ENCODE assay signal across 10 cellular contexts in genomic region chrX:83008415-83008814, GRCh38.
DNase-seq lines count a peak whose midpoint lies in the region; ATAC-seq, FAIRE-seq and TF ChIP-seq lines count a peak whose summit lies in the region.
"Had no signal": no experiment of that assay in that cellular context is flagged by ENCODE, and none has a peak within 500 bp of the region (broad histone marks: within the 10 kb centered on the region; RNA-seq: fewer than 3 reads in every experiment).

No MANE protein-coding gene starts in this region.

- H3K4me1 ChIP-seq in GM12878 (ENCODE audit: control insufficient read depth, insufficient read depth, low read length), result no peaks in the 10 kb centered on the region

- H3K9ac ChIP-seq in GM12878 (ENCODE audit: control insufficient read depth, insufficient read depth, low read length), result no peak overlapping the region

- peaks cover 30% of the 10 kb centered on the region for H3K9me3 Mint-ChIP-seq in mesothelial cell of epicardium
- H3K9me3 Mint-ChIP-seq: naive B cell had no signal

- RAD21 ChIA-PET in GM12878 (lab: Charles Lee; ENCODE audit: unreplicated experiment), result no interaction called here

- no peak for FAIRE-seq in GM12878 (lab: Jason Lieb, UNC)

- H3K27ac ChIP-seq in GM12878 (ENCODE audit: control insufficient read depth, insufficient read depth), result no peak overlapping the region

- H3K79me2 ChIP-seq in GM12878 (ENCODE audit: control insufficient read depth, insufficient read depth, low read length), result no peaks in the 10 kb centered on the region

- 0 out of 2 replicates have a peak, but pooled peaks have one; percentile 4 for TF ChIP-seq RAD21 in GM12878 (IDR thresholded peaks at IDR 0.05; ENCODE audit: insufficient read depth, low read depth, low read length)

- no peak for TF ChIP-seq EP300 in GM12878 (IDR thresholded peaks at IDR 0.05; ENCODE audit: borderline replicate concordance in 1 of 2, control insufficient read depth in 1 of 2, low read depth in 2 of 2, low read length in 2 of 2)

- CTCF ChIA-PET in GM10248 (lab: Yijun Ruan, JAX), result interaction anchor here (1.0 kb wide), 1 partner anchor 627 kb away, joined by 3 read pairs; no protein-coding TSS in a partner anchor
- CTCF ChIA-PET in GM12878 (lab: Yijun Ruan, JAX), result interaction anchor here (0.6 to 1.4 kb wide), 4 partner anchors 16 to 627 kb away, joined by 3 read pairs; no protein-coding TSS in a partner anchor

- WGBS in GM12878 (ENCODE audit: insufficient coverage, insufficient replicate concordance, low lambda C conversion rate, missing lambda C conversion rate), result 17% methylated on average over 6 of the region's 6 CpGs

- no peak for TF ChIP-seq POLR2A in GM12878 (IDR thresholded peaks at IDR 0.05; ENCODE audit: low read depth, low read length)

- no peaks in the 10 kb centered on the region for H3K9me3 ChIP-seq in GM12878 (replicated peaks; ENCODE audit: control insufficient read depth, insufficient read depth, low read length)

- no TSS peak for BruUV-seq in GM12878 (replicated peaks; lab: Mats Ljungman, UMichigan)

- H3K36me3 ChIP-seq in GM12878 (ENCODE audit: control insufficient read depth in 2 of 2, insufficient read depth in 2 of 2, low read length in 1 of 2), result no peaks in the 10 kb centered on the region

- no peaks in the 10 kb centered on the region for H3K36me3 Mint-ChIP-seq in mesothelial cell of epicardium
- H3K36me3 Mint-ChIP-seq: activated naive CD8-positive, alpha-beta T cell; naive B cell had no signal

- no peaks in the 10 kb centered on the region for H3K4me1 Mint-ChIP-seq in mesothelial cell of epicardium

- intact Hi-C loops in GM12878 (cut with micrococcal nuclease; ENCODE audit: unreplicated experiment), result loop anchor here (1.0 to 2.0 kb wide), 2 partner anchors 626 to 752 kb away; no protein-coding TSS in a partner anchor

- no peaks in the 10 kb centered on the region for H3K27me3 Mint-ChIP-seq in mesothelial cell of epicardium (ENCODE audit: low read depth)
- H3K27me3 Mint-ChIP-seq: activated naive CD8-positive, alpha-beta T cell; naive B cell had no signal

- H4K20me1 ChIP-seq in GM12878 (ENCODE audit: control insufficient read depth, insufficient read depth), result no peaks in the 10 kb centered on the region

- H3K27me3 ChIP-seq in GM12878 (replicated peaks in 1 of 2; ENCODE audit: control insufficient read depth in 2 of 2, insufficient read depth in 2 of 2, low read length in 1 of 2), result no peaks in the 10 kb centered on the region

- no peak overlapping the region for H3K4me2 ChIP-seq in GM12878 (ENCODE audit: control insufficient read depth, insufficient read depth)

- SMC1A ChIA-PET in GM12878 (lab: Charles Lee; ENCODE audit: uncharacterized antibody, unreplicated experiment), result no interaction called here

- ATAC-seq in GM12878, result peak; percentile 41; the same call in 1 of the 3 replicates
- ATAC-seq in HG03108 (IDR thresholded peaks at IDR 0.05; ENCODE audit: unreplicated experiment), result no peak
- no peak for ATAC-seq in GM21360 (IDR thresholded peaks at IDR 0.05; ENCODE audit: unreplicated experiment)
- no peak for ATAC-seq in HG02884 (IDR thresholded peaks at IDR 0.05; ENCODE audit: unreplicated experiment)
- no peak for ATAC-seq in HG02623 (IDR thresholded peaks at IDR 0.05; ENCODE audit: unreplicated experiment)

- H3K4me3 Mint-ChIP-seq in mesothelial cell of epicardium, result no peak overlapping the region
- H3K4me3 Mint-ChIP-seq: activated naive CD8-positive, alpha-beta T cell; naive B cell had no signal

- no peak overlapping the region for H3K27ac Mint-ChIP-seq in mesothelial cell of epicardium
- H3K27ac Mint-ChIP-seq: activated naive CD8-positive, alpha-beta T cell had no signal

- peak; percentile 23 for TF ChIP-seq CTCF in GM10248 (IDR thresholded peaks at IDR 0.05; ENCODE audit: control extremely low read depth, extremely low read depth, low read depth, missing control alignments)
- TF ChIP-seq CTCF in GM12878 (IDR thresholded peaks at IDR 0.05 in 2 of 3, conservative IDR thresholded peaks at IDR 0.05 in 1 of 3; ENCODE audit: control insufficient read depth in 2 of 3, extremely low read depth in 1 of 3, insufficient read depth in 1 of 3, low read depth in 3 of 3, low read length in 3 of 3), result peak; percentile 38 to 46 (median 39); a peak in 4 of 6 replicates
- TF ChIP-seq CTCF in mesothelial cell of epicardium (IDR thresholded peaks at IDR 0.05; ENCODE audit: unreplicated experiment), result peak; percentile 75

- in situ Hi-C loops in GM12878 (cut with MboI), result loop anchor here (25.0 kb wide), 2 partner anchors 629 to 754 kb away; no protein-coding TSS in a partner anchor

- POLR2A ChIA-PET in GM10248 (lab: Yijun Ruan, JAX), result no interaction called here
- POLR2A ChIA-PET in GM12878 (lab: Charles Lee), result no interaction called here

- no peak overlapping the region for H2AFZ ChIP-seq in GM12878 (ENCODE audit: control insufficient read depth, low read depth, low read length)

- H3K4me3 ChIP-seq in GM12878, result no peak overlapping the region

- no peak for DNase-seq in GM10248 (ENCODE audit: extremely low spot score)
- DNase-seq in Kasumi-1 (lab: John Stamatoyannopoulos, UW), result peak; percentile 6 to 32
- DNase-seq in GM12878 (ENCODE audit: low read depth, low spot score), result no peak
- DNase-seq in mesothelial cell of epicardium (ENCODE audit: low spot score in 2 of 2, unreplicated experiment in 2 of 2), result no peak
- DNase-seq: naive B cell had no signal

TF ChIP-seq in GM12878, 131 proteins besides CTCF, POLR2A, EP300 and RAD21:
- peak; percentile 29; the same call in 1 of the 2 replicates for TF ChIP-seq SMC3 (IDR thresholded peaks at IDR 0.05; ENCODE audit: borderline replicate concordance, low read length)
- TF ChIP-seq, protein P1, sequence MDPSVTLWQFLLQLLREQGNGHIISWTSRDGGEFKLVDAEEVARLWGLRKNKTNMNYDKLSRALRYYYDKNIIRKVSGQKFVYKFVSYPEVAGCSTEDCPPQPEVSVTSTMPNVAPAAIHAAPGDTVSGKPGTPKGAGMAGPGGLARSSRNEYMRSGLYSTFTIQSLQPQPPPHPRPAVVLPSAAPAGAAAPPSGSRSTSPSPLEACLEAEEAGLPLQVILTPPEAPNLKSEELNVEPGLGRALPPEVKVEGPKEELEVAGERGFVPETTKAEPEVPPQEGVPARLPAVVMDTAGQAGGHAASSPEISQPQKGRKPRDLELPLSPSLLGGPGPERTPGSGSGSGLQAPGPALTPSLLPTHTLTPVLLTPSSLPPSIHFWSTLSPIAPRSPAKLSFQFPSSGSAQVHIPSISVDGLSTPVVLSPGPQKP (IDR thresholded peaks at IDR 0.05; ENCODE audit: low read depth, low read length), result no peak

Comparison
In these comparisons a context has a peak if more than half of its experiments do, and no peak if none do; other contexts are left out.
1. DNase-seq: peak in Kasumi-1 (2 of 2); none in GM10248 (single experiment), GM12878 (single experiment) and mesothelial cell of epicardium (0 of 2).
2. CTCF ChIP-seq: peak in every context shown above with its lines; median percentile 75 in mesothelial cell of epicardium; 39 in GM12878; 23 in GM10248.